In genomic region chr16:24075929-24076716, GRCh38 we compare ENCODE assay signal across 9 cellular contexts.
A peak's percentile ranks its signal among the peaks of the same experiment; 100 is the strongest.
DNase-seq lines count a peak whose midpoint lies in the region; ATAC-seq, FAIRE-seq and TF ChIP-seq lines count a peak whose summit lies in the region.
"Had no signal": no experiment of that assay in that cellular context is flagged by ENCODE, and none has a peak within 500 bp of the region (broad histone marks: within the 10 kb centered on the region; RNA-seq: fewer than 3 reads in every experiment).

No MANE protein-coding gene starts in this region.

- no peak for FAIRE-seq in H54 (lab: Jason Lieb, UNC)

- no peaks in the 10 kb centered on the region for H3K36me3 ChIP-seq in ascending aorta
- H3K36me3 ChIP-seq in MG63: no peaks in the 10 kb centered on the region

- peaks cover 9 to 16% of the 10 kb centered on the region in 2 donors for H3K36me3 Mint-ChIP-seq in naive B cell

- H3K9me3 ChIP-seq in ascending aorta (no peaks in the 10 kb centered on the region), MG63 (no peaks in the 10 kb centered on the region)

- peak overlapping the region; percentile 80 to 99 (median 96) for H3K27ac Mint-ChIP-seq in naive B cell
- H3K27ac Mint-ChIP-seq: activated naive CD4-positive, alpha-beta T cell treated with anti-CD3 and anti-CD28 coated beads, Interleukin-2, amount 50 U/mL, for 24 hours had no signal

- H3K27ac ChIP-seq in ascending aorta: no peak overlapping the region

- H3K27me3 Mint-ChIP-seq in naive B cell: no peaks in the 10 kb centered on the region
- H3K27me3 Mint-ChIP-seq: activated naive CD4-positive, alpha-beta T cell treated with anti-CD3 and anti-CD28 coated beads, Interleukin-2, amount 50 U/mL, for 24 hours had no signal

- H3K27me3 ChIP-seq in ascending aorta: no peaks in the 10 kb centered on the region
- H3K27me3 ChIP-seq in MG63: peaks cover 7% of the 10 kb centered on the region

- H3K9me3 Mint-ChIP-seq in naive B cell: peaks cover 0 to 5% (median 0%) of the 10 kb centered on the region in 7 donors
- H3K9me3 Mint-ChIP-seq: activated naive CD4-positive, alpha-beta T cell treated with anti-CD3 and anti-CD28 coated beads, Interleukin-2, amount 50 U/mL, for 24 hours had no signal

- no peak for TF ChIP-seq POLR2A in H54 (IDR thresholded peaks at IDR 0.05; ENCODE audit: low read depth, low read length)

- intact Hi-C loops in ascending aorta (cut with DNase I): no loop called here

- TF ChIP-seq CTCF in GM13977 (IDR thresholded peaks at IDR 0.05; ENCODE audit: extremely low read depth, insufficient read depth, missing control alignments): no peak
- TF ChIP-seq CTCF in ascending aorta (IDR thresholded peaks at IDR 0.05): no peak

- H3K4me3 Mint-ChIP-seq in naive B cell: peak overlapping the region in 7 of 8 donors; percentile 34 to 72 (median 38)
- H3K4me3 Mint-ChIP-seq: activated naive CD4-positive, alpha-beta T cell treated with anti-CD3 and anti-CD28 coated beads, Interleukin-2, amount 50 U/mL, for 24 hours had no signal

- H3K4me1 Mint-ChIP-seq in naive B cell: peaks cover 71 to 78% (median 74%) of the 10 kb centered on the region in 3 donors

- H3K4me3 ChIP-seq in ascending aorta (no peak overlapping the region), MG63 (no peak overlapping the region)

- ATAC-seq in HG02759 (IDR thresholded peaks at IDR 0.05; ENCODE audit: unreplicated experiment) (peak; percentile 59), naive B cell (ENCODE audit: low read depth in 2 of 2) (peak in 1 of 2 donors; percentile 7)

- H3K4me1 ChIP-seq in ascending aorta: no peaks in the 10 kb centered on the region

- DNase-seq in GM13977 (ENCODE audit: low spot score) (peak; percentile 17), SW480 (ENCODE audit: low spot score) (peak; percentile 46), naive B cell (peak; percentile 15), hepatic stellate cell (ENCODE audit: low spot score) (no peak), ascending aorta (ENCODE audit: low spot score in 2 of 2) (no peak), H54 (ENCODE audit: insufficient read length, low spot score) (no peak), MG63 (no peak)

- in situ Hi-C loops in GM13977 (cut with MboI; ENCODE audit: low pct_unique_long_range_greater_than_20kb, low sequenced_read_pairs, unreplicated experiment): no loop called here

Comparison
In these comparisons a context has a peak if more than half of its experiments do, and no peak if none do; other contexts are left out.
1. DNase-seq: peak in GM13977 (single experiment), SW480 (single experiment) and naive B cell (single experiment); none in hepatic stellate cell (single experiment), ascending aorta (0 of 2), H54 (single experiment) and MG63 (single experiment).